Comparison of ENCODE assay signal across 8 cellular contexts in the genomic region with DNA sequence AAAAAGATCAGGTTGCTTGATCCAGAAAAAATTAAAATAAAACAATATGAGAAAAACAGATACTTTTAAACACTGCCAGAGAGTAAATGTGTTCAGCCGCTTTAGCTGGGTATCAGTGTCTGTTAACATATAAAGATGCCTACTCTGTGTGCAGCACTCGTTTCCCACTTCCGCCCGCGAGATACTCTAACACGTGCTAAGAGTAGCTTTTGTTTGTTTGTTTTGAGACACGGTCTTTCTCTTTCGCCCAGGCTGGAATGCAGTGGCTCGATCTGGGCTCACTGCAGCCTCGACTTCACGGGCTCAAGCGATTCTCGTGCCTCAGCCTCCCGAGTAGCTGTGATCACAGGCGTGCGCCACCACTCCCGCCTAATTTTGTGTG. TPM values are rescaled to one million over a fixed set of nuclear protein-coding genes. Genes with fewer than 3 reads are reported as not detected.
DNase-seq lines count a peak whose midpoint lies in the region; ATAC-seq and TF ChIP-seq lines count a peak whose summit lies in the region.

No MANE protein-coding gene starts in this region.

- TF ChIP-seq EP300 in sigmoid colon (IDR thresholded peaks at IDR 0.05): no peak

- peaks cover 13% of the 10 kb centered on the region for H3K36me3 Mint-ChIP-seq in activated CD4-positive, alpha-beta memory T cell treated with anti-CD3 and anti-CD28 coated beads, Interleukin-2, amount 10 ng/mL, durations not matched to agents 7 days and 5 days (ENCODE audit: low read depth)
- H3K36me3 Mint-ChIP-seq in glutamatergic neuron (ENCODE audit: unreplicated experiment): no peaks in the 10 kb centered on the region

- WGBS in sigmoid colon, 2 donors: 39 to 45% methylated on average over 17 of the region's 17 CpGs

- POLR2A ChIA-PET in activated CD4-positive, alpha-beta memory T cell treated with anti-CD3 and anti-CD28 coated beads, Interleukin-2, amount 10 ng/mL, durations not matched to agents 7 days and 5 days (lab: Charles Lee): interaction anchor here (0.7 to 1.4 kb wide), 14 partner anchors 8 to 306 kb away, joined by 3 to 13 read pairs (median 3); a partner anchor contains a TSS

- ATAC-seq in HG02970 (IDR thresholded peaks at IDR 0.05; ENCODE audit: low FRiP score, unreplicated experiment) (peak; percentile 1), GM21360 (IDR thresholded peaks at IDR 0.05; ENCODE audit: unreplicated experiment) (no peak)

- H3K27me3 ChIP-seq in sigmoid colon: no peaks in the 10 kb centered on the region

- intact Hi-C loops in sigmoid colon (cut with DNase I): no loop called here

- DNase-seq in DMS53 (lab: John Stamatoyannopoulos, UW): peak; percentile 94
- peak; percentile 69 for DNase-seq in activated CD4-positive, alpha-beta memory T cell treated with anti-CD3 and anti-CD28 coated beads, Interleukin-2, amount 10 ng/mL, durations not matched to agents 7 days and 5 days
- DNase-seq in glutamatergic neuron: no peak
- peak; percentile 65 for DNase-seq in sigmoid colon
- DNase-seq in iPS-NIHi11 (ENCODE audit: low spot score): no peak
- DNase-seq in NCI-H446 (lab: John Stamatoyannopoulos, UW): no peak

- no peak for TF ChIP-seq POLR2A in sigmoid colon (IDR thresholded peaks at IDR 0.05)

- H3K27me3 Mint-ChIP-seq in activated CD4-positive, alpha-beta memory T cell treated with anti-CD3 and anti-CD28 coated beads, Interleukin-2, amount 10 ng/mL, durations not matched to agents 7 days and 5 days: peaks cover 4% of the 10 kb centered on the region
- H3K27me3 Mint-ChIP-seq in glutamatergic neuron (ENCODE audit: unreplicated experiment): peaks cover 10% of the 10 kb centered on the region

- peak overlapping the region in 3 of 4 donors; percentile 81 to 97 (median 97) for H3K4me3 ChIP-seq in sigmoid colon

- no peaks in the 10 kb centered on the region for H3K9me3 ChIP-seq in sigmoid colon

- peak overlapping the region; percentile 97 for H3K4me3 Mint-ChIP-seq in activated CD4-positive, alpha-beta memory T cell treated with anti-CD3 and anti-CD28 coated beads, Interleukin-2, amount 10 ng/mL, durations not matched to agents 7 days and 5 days
- H3K4me3 Mint-ChIP-seq in glutamatergic neuron (ENCODE audit: unreplicated experiment): peak overlapping the region; percentile 93

- peaks cover 0 to 22% (median 9%) of the 10 kb centered on the region in 4 donors for H3K36me3 ChIP-seq in sigmoid colon

- peak overlapping the region; percentile 72 for H3K27ac Mint-ChIP-seq in activated CD4-positive, alpha-beta memory T cell treated with anti-CD3 and anti-CD28 coated beads, Interleukin-2, amount 10 ng/mL, durations not matched to agents 7 days and 5 days
- H3K27ac Mint-ChIP-seq in glutamatergic neuron (ENCODE audit: unreplicated experiment): peak overlapping the region; percentile 67

- H3K4me1 ChIP-seq in sigmoid colon: peaks cover 0 to 20% (median 16%) of the 10 kb centered on the region in 4 donors

- H3K4me1 Mint-ChIP-seq in activated CD4-positive, alpha-beta memory T cell treated with anti-CD3 and anti-CD28 coated beads, Interleukin-2, amount 10 ng/mL, durations not matched to agents 7 days and 5 days: peaks cover 25% of the 10 kb centered on the region
- peaks cover 6% of the 10 kb centered on the region for H3K4me1 Mint-ChIP-seq in glutamatergic neuron (ENCODE audit: low read depth, unreplicated experiment)

- CTCF ChIA-PET in activated CD4-positive, alpha-beta memory T cell treated with anti-CD3 and anti-CD28 coated beads, Interleukin-2, amount 10 ng/mL, durations not matched to agents 7 days and 5 days (lab: Charles Lee): interaction anchor here (0.9 to 1.9 kb wide), 7 partner anchors 11 to 122 kb away, joined by 3 to 6 read pairs (median 4); a partner anchor contains a TSS

- no peak for TF ChIP-seq CTCF in glutamatergic neuron (IDR thresholded peaks at IDR 0.05; ENCODE audit: partially characterized antibody, unreplicated experiment)
- no peak for TF ChIP-seq CTCF in sigmoid colon (IDR thresholded peaks at IDR 0.05)

- H3K27ac ChIP-seq in sigmoid colon: peak overlapping the region; percentile 79 to 82 (median 82)

- no peaks in the 10 kb centered on the region for H3K9me3 Mint-ChIP-seq in activated CD4-positive, alpha-beta memory T cell treated with anti-CD3 and anti-CD28 coated beads, Interleukin-2, amount 10 ng/mL, durations not matched to agents 7 days and 5 days
- peaks cover 7% of the 10 kb centered on the region for H3K9me3 Mint-ChIP-seq in glutamatergic neuron (ENCODE audit: unreplicated experiment)

RNA-seq across cellular contexts. Expression of a gene that starts 0.5 kb away (rescaled TPM):
- 10 to 100 TPM; 32.5 to 33.4 TPM for total RNA-seq in activated CD4-positive, alpha-beta memory T cell treated with anti-CD3 and anti-CD28 coated beads, Interleukin-2, amount 10 ng/mL, durations not matched to agents 7 days and 5 days
- 39.7 TPM for total RNA-seq in glutamatergic neuron (ENCODE audit: unreplicated experiment)
- 10 to 100 TPM in 1 of 4 donors, 1 to 10 TPM in 3; 6.8 to 12.7 (median 8.8) TPM for total RNA-seq in sigmoid colon
- 10 to 100 TPM in 2 of 3 donors, 1 to 10 TPM in 1; 9.0 to 26.1 (median 10.9) TPM for polyA plus RNA-seq in sigmoid colon

RNA-seq across cellular contexts. Expression of a gene that starts 7.9 kb away (rescaled TPM):
- total RNA-seq in activated CD4-positive, alpha-beta memory T cell treated with anti-CD3 and anti-CD28 coated beads, Interleukin-2, amount 10 ng/mL, durations not matched to agents 7 days and 5 days: 10 to 100 TPM; 95.6 to 98.0 TPM
- total RNA-seq in glutamatergic neuron (ENCODE audit: unreplicated experiment): 15.9 TPM
- total RNA-seq in sigmoid colon: 10 to 100 TPM; 11.5 to 23.5 (median 16.6) TPM
- 10 to 100 TPM in 2 of 3 donors, 1 to 10 TPM in 1; 9.0 to 19.8 (median 11.1) TPM for polyA plus RNA-seq in sigmoid colon

RNA-seq across cellular contexts. Expression of a gene that starts 32.5 kb away (rescaled TPM):
- 100 to 1,000 TPM; 385 to 390 TPM for total RNA-seq in activated CD4-positive, alpha-beta memory T cell treated with anti-CD3 and anti-CD28 coated beads, Interleukin-2, amount 10 ng/mL, durations not matched to agents 7 days and 5 days
- 415 TPM for total RNA-seq in glutamatergic neuron (ENCODE audit: unreplicated experiment)
- total RNA-seq in sigmoid colon: 100 to 1,000 TPM; 185 to 381 (median 294) TPM
- 100 to 1,000 TPM in 1 of 3 donors, 10 to 100 TPM in 2; 36.5 to 126 (median 43.2) TPM for polyA plus RNA-seq in sigmoid colon

RNA-seq across cellular contexts. Expression of a gene that starts 33.6 kb away (rescaled TPM):
- total RNA-seq in activated CD4-positive, alpha-beta memory T cell treated with anti-CD3 and anti-CD28 coated beads, Interleukin-2, amount 10 ng/mL, durations not matched to agents 7 days and 5 days: under 1 TPM; 0.65 to 0.70 TPM
- 2.3 TPM for total RNA-seq in glutamatergic neuron (ENCODE audit: unreplicated experiment)
- total RNA-seq in sigmoid colon: under 1 TPM in 3 of 4 donors, not detected in 1; 0.16 to 0.83 (median 0.36) TPM
- polyA plus RNA-seq in sigmoid colon: 10 to 100 TPM; 19.8 to 39.8 (median 20.8) TPM

RNA-seq across cellular contexts. Expression of a gene that starts 51.1 kb away (rescaled TPM):
- total RNA-seq in activated CD4-positive, alpha-beta memory T cell treated with anti-CD3 and anti-CD28 coated beads, Interleukin-2, amount 10 ng/mL, durations not matched to agents 7 days and 5 days: 1 to 10 TPM; 3.1 to 4.0 TPM
- 5.5 TPM for total RNA-seq in glutamatergic neuron (ENCODE audit: unreplicated experiment)
- total RNA-seq in sigmoid colon: 10 to 100 TPM; 10.5 to 42.1 (median 27.1) TPM
- polyA plus RNA-seq in sigmoid colon: 1 to 10 TPM in 2 of 3 donors, under 1 TPM in 1; 0.23 to 2.1 (median 1.8) TPM

Comparison
In these comparisons a context has a peak if more than half of its experiments do, and no peak if none do; other contexts are left out.
1. DNase-seq: peak in DMS53 (single experiment), activated CD4-positive, alpha-beta memory T cell treated with anti-CD3 and anti-CD28 coated beads, Interleukin-2, amount 10 ng/mL, durations not matched to agents 7 days and 5 days (single experiment) and sigmoid colon (single experiment); none in glutamatergic neuron (single experiment), iPS-NIHi11 (single experiment) and NCI-H446 (0 of 2).